In the genomic region with DNA sequence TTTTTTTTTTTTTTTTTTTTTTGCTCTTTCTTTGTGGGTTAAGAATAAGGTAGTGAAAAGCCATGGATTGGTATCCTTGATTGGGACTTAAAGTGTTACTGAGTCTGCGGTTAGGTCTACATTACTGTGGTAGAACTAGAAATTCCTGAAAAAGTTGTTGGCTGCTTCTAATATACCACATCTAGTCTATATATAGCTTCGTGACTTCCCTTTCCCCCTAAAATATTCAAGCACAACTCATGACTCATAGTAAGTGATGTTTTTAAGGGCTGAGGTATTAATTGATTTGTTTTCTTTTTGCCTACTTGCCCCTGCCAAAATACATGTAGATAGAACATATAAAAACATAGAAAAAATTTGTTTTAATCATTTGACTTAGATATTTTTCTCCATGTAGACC, we compare ENCODE assay signal across 1 cellular context.
TF ChIP-seq lines count a peak whose summit lies in the region.

No MANE protein-coding gene starts in this region.

TF ChIP-seq in SK-N-SH, 30 proteins besides CTCF, POLR2A, EP300 and RAD21 (continued from another document):
- TF ChIP-seq TEAD4 (IDR thresholded peaks at IDR 0.05; ENCODE audit: borderline replicate concordance, insufficient read depth) (peak; percentile 63; the same call in 1 of the 2 replicates), TAF1 (IDR thresholded peaks at IDR 0.05; ENCODE audit: borderline replicate concordance, low read depth, low read length) (no peak), SMC3 (IDR thresholded peaks at IDR 0.05; ENCODE audit: low read depth, low read length) (no peak), POLR2AphosphoS5 (IDR thresholded peaks at IDR 0.05; ENCODE audit: low read depth, low read length) (no peak; the same call in 1 of the 2 replicates), USF2 (IDR thresholded peaks at IDR 0.05; ENCODE audit: borderline replicate concordance, low read depth, low read length) (no peak), CHD2 (IDR thresholded peaks at IDR 0.05; ENCODE audit: low read length, partially characterized antibody) (no peak), YY1 (IDR thresholded peaks at IDR 0.05; ENCODE audit: low read depth) (no peak), NRF1 (IDR thresholded peaks at IDR 0.05; ENCODE audit: low read depth, low read length) (no peak), RCOR1 (IDR thresholded peaks at IDR 0.05; ENCODE audit: low read length) (no peak), SIN3A (IDR thresholded peaks at IDR 0.05; ENCODE audit: borderline replicate concordance, low read depth, low read length) (no peak), RXRA (IDR thresholded peaks at IDR 0.05; ENCODE audit: borderline replicate concordance, low read depth) (peak; percentile 61; the same call in 1 of the 2 replicates), GABPA (IDR thresholded peaks at IDR 0.05; ENCODE audit: low read depth) (no peak), MAX (IDR thresholded peaks at IDR 0.05; ENCODE audit: low read depth) (no peak)
- TF ChIP-seq, protein P1, sequence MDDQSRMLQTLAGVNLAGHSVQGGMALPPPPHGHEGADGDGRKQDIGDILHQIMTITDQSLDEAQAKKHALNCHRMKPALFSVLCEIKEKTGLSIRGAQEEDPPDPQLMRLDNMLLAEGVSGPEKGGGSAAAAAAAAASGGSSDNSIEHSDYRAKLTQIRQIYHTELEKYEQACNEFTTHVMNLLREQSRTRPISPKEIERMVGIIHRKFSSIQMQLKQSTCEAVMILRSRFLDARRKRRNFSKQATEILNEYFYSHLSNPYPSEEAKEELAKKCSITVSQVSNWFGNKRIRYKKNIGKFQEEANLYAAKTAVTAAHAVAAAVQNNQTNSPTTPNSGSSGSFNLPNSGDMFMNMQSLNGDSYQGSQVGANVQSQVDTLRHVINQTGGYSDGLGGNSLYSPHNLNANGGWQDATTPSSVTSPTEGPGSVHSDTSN (IDR thresholded peaks at IDR 0.05), result peak; percentile 47; the same call in 1 of the 2 replicates
TF ChIP-seq in SK-N-SH: peak in this region for 9.
